ENCODE assay signal across 14 cellular contexts in genomic region chr4:67918428-67918827, GRCh38. TPM values are rescaled to one million over a fixed set of nuclear protein-coding genes. Genes with fewer than 3 reads are reported as not detected.
A peak's percentile ranks its signal among the peaks of the same experiment; 100 is the strongest.
DNase-seq lines count a peak whose midpoint lies in the region; ATAC-seq, FAIRE-seq and TF ChIP-seq lines count a peak whose summit lies in the region.
"Had no signal": no experiment of that assay in that cellular context is flagged by ENCODE, and none has a peak within 500 bp of the region (broad histone marks: within the 10 kb centered on the region; RNA-seq: fewer than 3 reads in every experiment).

No MANE protein-coding gene starts in this region.

- no peak for FAIRE-seq in HTR-8/SVneo (lab: Jason Lieb, UNC)
- FAIRE-seq: frontal cortex had no signal

- no peak for ATAC-seq in Panc1
- ATAC-seq in body of pancreas, result no peak
- ATAC-seq in CD4-positive, alpha-beta T cell (ENCODE audit: poor library complexity), result no peak
- ATAC-seq: activated T-cell treated with anti-CD3 and anti-CD28 coated beads, Interleukin-2, amount 50 U/mL, for 4 hours had no signal

- in situ Hi-C loops in Panc1 (cut with HindIII; ENCODE audit: low pct_unique_long_range_greater_than_20kb, low sequenced_read_pairs), result no loop called here
- in situ Hi-C loops in HAP-1 (cut with MboI; ENCODE audit: low sequenced_read_pairs), result no loop called here

- TF ChIP-seq CTCF in C4-2B (conservative IDR thresholded peaks at IDR 0.05) (peak; percentile 63), HFFc6 (IDR thresholded peaks at IDR 0.05) (peak; percentile 68), Panc1 (IDR thresholded peaks at IDR 0.05) (peak; percentile 30; the same call in 1 of the 2 replicates), fibroblast of pulmonary artery (IDR thresholded peaks at IDR 0.05; ENCODE audit: low read length, missing control alignments) (peak; percentile 18), body of pancreas (IDR thresholded peaks at IDR 0.05) (no peak)
- TF ChIP-seq CTCF in CD4-positive, alpha-beta T cell (IDR thresholded peaks at IDR 0.05), result no peak

- no peak for TF ChIP-seq POLR2A in body of pancreas (IDR thresholded peaks at IDR 0.05)

- no peak overlapping the region for H3K27ac Mint-ChIP-seq in HFFc6
- H3K27ac Mint-ChIP-seq in CD4-positive, alpha-beta T cell, result no peak overlapping the region
- H3K27ac Mint-ChIP-seq: CD14-positive monocyte had no signal

- H3K9me3 ChIP-seq in Panc1 (ENCODE audit: control insufficient read depth, insufficient read depth, low read depth, low read length), result no peaks in the 10 kb centered on the region
- H3K9me3 ChIP-seq in HAP-1, result no peaks in the 10 kb centered on the region
- no peaks in the 10 kb centered on the region for H3K9me3 ChIP-seq in body of pancreas
- no peaks in the 10 kb centered on the region for H3K9me3 ChIP-seq in CD4-positive, alpha-beta T cell (ENCODE audit: control insufficient read depth, low read length)
- H3K9me3 ChIP-seq: tibial nerve had no signal

- no TSS peak for BruUV-seq in Panc1 (replicated peaks; lab: Mats Ljungman, UMichigan)

- H3K9me3 Mint-ChIP-seq in HFFc6, result no peaks in the 10 kb centered on the region
- H3K9me3 Mint-ChIP-seq in CD4-positive, alpha-beta T cell, result no peaks in the 10 kb centered on the region
- H3K9me3 Mint-ChIP-seq: activated T-cell treated with anti-CD3 and anti-CD28 coated beads, Interleukin-2, amount 50 U/mL, for 4 hours; CD14-positive monocyte had no signal

- H3K4me3 Mint-ChIP-seq in HFFc6, result no peak overlapping the region
- H3K4me3 Mint-ChIP-seq in CD4-positive, alpha-beta T cell, result no peak overlapping the region
- H3K4me3 Mint-ChIP-seq: activated T-cell treated with anti-CD3 and anti-CD28 coated beads, Interleukin-2, amount 50 U/mL, for 4 hours; CD14-positive monocyte had no signal

- H3K4me1 Mint-ChIP-seq in HFFc6 (ENCODE audit: low read depth), result peaks cover 14% of the 10 kb centered on the region
- H3K4me1 Mint-ChIP-seq in CD4-positive, alpha-beta T cell (ENCODE audit: low read depth), result no peaks in the 10 kb centered on the region
- H3K4me1 Mint-ChIP-seq: CD14-positive monocyte had no signal

- no peaks in the 10 kb centered on the region for H3K36me3 ChIP-seq in Panc1 (ENCODE audit: control insufficient read depth, insufficient read depth, low read length)
- no peaks in the 10 kb centered on the region for H3K36me3 ChIP-seq in HAP-1 (replicated peaks)
- no peaks in the 10 kb centered on the region for H3K36me3 ChIP-seq in body of pancreas (replicated peaks in 1 of 2; ENCODE audit: insufficient read depth in 1 of 2, low read depth in 2 of 2)
- H3K36me3 ChIP-seq: tibial nerve had no signal

- no peak overlapping the region for H3K4me3 ChIP-seq in Panc1 (ENCODE audit: low read depth in 2 of 2, low read length in 2 of 2)
- no peak overlapping the region for H3K4me3 ChIP-seq in fibroblast of pulmonary artery (replicated peaks; ENCODE audit: low read depth, low read length)
- H3K4me3 ChIP-seq in HAP-1, result no peak overlapping the region
- no peak overlapping the region for H3K4me3 ChIP-seq in body of pancreas
- H3K4me3 ChIP-seq: tibial nerve had no signal

- DNase-seq in HFFc6, result no peak
- DNase-seq in Panc1 (ENCODE audit: low read depth, low spot score), result no peak
- no peak for DNase-seq in fibroblast of pulmonary artery (ENCODE audit: low read depth)
- DNase-seq in HTR-8/SVneo (ENCODE audit: insufficient read length, low spot score), result no peak
- DNase-seq in HAP-1 (ENCODE audit: low spot score in 2 of 2), result no peak
- no peak for DNase-seq in body of pancreas
- DNase-seq in CD4-positive, alpha-beta T cell, result no peak
- DNase-seq: activated T-cell treated with anti-CD3 and anti-CD28 coated beads, Interleukin-2, amount 50 U/mL, for 4 hours; cerebellar nuclear complex had no signal

- no peak overlapping the region for H3K27ac ChIP-seq in C4-2B
- H3K27ac ChIP-seq in Panc1 (ENCODE audit: low read length), result no peak overlapping the region
- no peak overlapping the region for H3K27ac ChIP-seq in body of pancreas
- H3K27ac ChIP-seq in CD4-positive, alpha-beta T cell (ENCODE audit: low read depth, low read length), result no peak overlapping the region
- H3K27ac ChIP-seq: tibial nerve had no signal

- H3K36me3 Mint-ChIP-seq in HFFc6 (ENCODE audit: low read depth), result no peaks in the 10 kb centered on the region
- H3K36me3 Mint-ChIP-seq in CD4-positive, alpha-beta T cell (ENCODE audit: low read depth), result no peaks in the 10 kb centered on the region
- H3K36me3 Mint-ChIP-seq: CD14-positive monocyte had no signal

- H3K27me3 Mint-ChIP-seq in HFFc6 (ENCODE audit: insufficient read depth), result peaks cover 3% of the 10 kb centered on the region; the same call in 1 of the 2 replicates
- peaks cover 5% of the 10 kb centered on the region for H3K27me3 Mint-ChIP-seq in CD4-positive, alpha-beta T cell

- POLR2A ChIA-PET in Panc1 (lab: Charles Lee), result no interaction called here
- POLR2A ChIA-PET in CD4-positive, alpha-beta T cell (lab: Charles Lee), result no interaction called here

- H3K4me1 ChIP-seq in Panc1 (ENCODE audit: control insufficient read depth, insufficient read depth, low read length) (no peaks in the 10 kb centered on the region), HAP-1 (no peaks in the 10 kb centered on the region), body of pancreas (no peaks in the 10 kb centered on the region)
- H3K4me1 ChIP-seq: tibial nerve had no signal

- intact Hi-C loops in Panc1 (cut with micrococcal nuclease; ENCODE audit: unreplicated experiment) (no loop called here), body of pancreas (cut with DNase I) (no loop called here)
- intact Hi-C loops in CD4-positive, alpha-beta T cell (cut with DNase I, micrococcal nuclease), result no loop called here

- H3K27me3 ChIP-seq in Panc1 (ENCODE audit: control insufficient read depth, insufficient read depth, low read length), result no peaks in the 10 kb centered on the region
- H3K27me3 ChIP-seq in HAP-1 (ENCODE audit: low read depth), result no peaks in the 10 kb centered on the region
- no peaks in the 10 kb centered on the region for H3K27me3 ChIP-seq in body of pancreas
- H3K27me3 ChIP-seq in CD4-positive, alpha-beta T cell (ENCODE audit: control insufficient read depth, insufficient read depth, low read length), result no peaks in the 10 kb centered on the region
- H3K27me3 ChIP-seq: tibial nerve had no signal

- CTCF ChIA-PET in Panc1 (lab: Charles Lee), result no interaction called here
- CTCF ChIA-PET in CD4-positive, alpha-beta T cell (lab: Charles Lee), result no interaction called here

RNA-seq across cellular contexts. Expression of gene TMPRSS11D, which starts 34.6 kb away (rescaled TPM):
- not detected for total RNA-seq in HFFc6 (2021; fragmentation: NEBNext Ultra II Directional; extraction: Animal tissue kit (Norgen Biotek cat#: 25700))
- total RNA-seq in Panc1 (2021; ENCODE audit: unreplicated experiment) (not detected), body of pancreas (not detected)
- not detected for polyA plus RNA-seq in Panc1 (2012; ENCODE audit: insufficient read length)
- not detected for total RNA-seq in CD4-positive, alpha-beta T cell
- total RNA-seq: activated T-cell treated with anti-CD3 and anti-CD28 coated beads, Interleukin-2, amount 50 U/mL, for 4 hours; frontal cortex; M059J; tibial nerve had no signal
- polyA plus RNA-seq: CD14-positive monocyte had no signal

RNA-seq across cellular contexts. Expression of gene TMPRSS11A, which starts 44.9 kb away (rescaled TPM):
- not detected for total RNA-seq in HFFc6 (2021; fragmentation: NEBNext Ultra II Directional; extraction: Animal tissue kit (Norgen Biotek cat#: 25700))
- total RNA-seq in Panc1 (2021; ENCODE audit: unreplicated experiment) (not detected), body of pancreas (not detected)
- not detected for polyA plus RNA-seq in Panc1 (2012; ENCODE audit: insufficient read length)
- total RNA-seq in CD4-positive, alpha-beta T cell, result not detected
- total RNA-seq: activated T-cell treated with anti-CD3 and anti-CD28 coated beads, Interleukin-2, amount 50 U/mL, for 4 hours; frontal cortex; M059J; tibial nerve had no signal
- polyA plus RNA-seq: CD14-positive monocyte had no signal

Comparison
In these comparisons a context has a peak if more than half of its experiments do, and no peak if none do; other contexts are left out.
1. CTCF ChIP-seq: peak in C4-2B (single experiment), HFFc6 (single experiment), Panc1 (single experiment) and fibroblast of pulmonary artery (single experiment); none in body of pancreas (0 of 7) and CD4-positive, alpha-beta T cell (single experiment).